ENCODE assay signal across 8 cellular contexts in genomic region chr6:35318200-35318844, GRCh38. TPM values are rescaled to one million over a fixed set of nuclear protein-coding genes. Genes with fewer than 3 reads are reported as not detected.
DNase-seq lines count a peak whose midpoint lies in the region; ATAC-seq and TF ChIP-seq lines count a peak whose summit lies in the region.

No MANE protein-coding gene starts in this region.

- H3K36me3 ChIP-seq in skeletal muscle satellite cell (ENCODE audit: insufficient read depth, low read length) = no peaks in the 10 kb centered on the region

- TF ChIP-seq CTCF in cardiac fibroblast (IDR thresholded peaks at IDR 0.05; ENCODE audit: low read depth, low read length) = peak; percentile 10

- peak overlapping the region; percentile 56 for H3K9ac ChIP-seq in skeletal muscle satellite cell (ENCODE audit: low read depth, low read length)

- peak overlapping the region; percentile 97 for H3K4me2 ChIP-seq in skeletal muscle satellite cell (ENCODE audit: low read length)

- no peak for ATAC-seq in GM21737 (IDR thresholded peaks at IDR 0.05; ENCODE audit: unreplicated experiment)

- H3K27me3 ChIP-seq in skeletal muscle satellite cell (ENCODE audit: control insufficient read depth, insufficient read depth, low read length) = peaks cover 31% of the 10 kb centered on the region

- in situ Hi-C loops in G401 (cut with HindIII; ENCODE audit: low sequenced_read_pairs) = no loop called here

- peaks cover 11% of the 10 kb centered on the region for H3K4me1 ChIP-seq in skeletal muscle satellite cell (ENCODE audit: control insufficient read depth, insufficient read depth, low read length)

- DNase-seq in G401 (ENCODE audit: low spot score) (peak; percentile 84), NCI-H2227 (lab: John Stamatoyannopoulos, UW; ENCODE audit: unreplicated experiment) (peak; percentile 93), cardiac fibroblast (ENCODE audit: low read depth in 2 of 2) (peak; percentile 74 to 79), iPS-NIHi7 (ENCODE audit: extremely low spot score) (peak; percentile 99), GM19238 (ENCODE audit: insufficient read length, low spot score) (no peak)
- no peak for DNase-seq in NK-92 treated with Interleukin-12 subunit alpha and Interleukin-12 subunit beta, amount 100 ng/mL, for 24 hours (lab: John Stamatoyannopoulos, UW)

- peak overlapping the region; percentile 47 to 55 for H3K4me3 ChIP-seq in cardiac fibroblast (replicated peaks in 1 of 2; ENCODE audit: low read depth in 2 of 2, low read length in 2 of 2)
- H3K4me3 ChIP-seq in skeletal muscle satellite cell (ENCODE audit: low read length) = peak overlapping the region; percentile 83

- H3K9me3 ChIP-seq in skeletal muscle satellite cell (replicated peaks; ENCODE audit: low read length) = no peaks in the 10 kb centered on the region

RNA-seq across cellular contexts. Expression of gene DEF6, which starts 20.7 kb away (rescaled TPM):
- 11.3 and 12.6 TPM in 2 replicates for total RNA-seq in G401 (2014; rRNA removed; shearing (Covaris generic))
- total RNA-seq in skeletal muscle satellite cell (2012; rRNA removed) = not detected in 2 replicates

RNA-seq across cellular contexts. Expression of gene PPARD, which starts 24.0 kb away (rescaled TPM):
- 2.8 and 4.2 TPM in 2 replicates for total RNA-seq in G401 (2014; rRNA removed; shearing (Covaris generic))
- 5.2 and 5.3 TPM in 2 replicates for total RNA-seq in skeletal muscle satellite cell (2012; rRNA removed)

RNA-seq across cellular contexts. Expression of gene ZNF76, which starts 58.8 kb away (rescaled TPM):
- 18.6 and 26.0 TPM in 2 replicates for total RNA-seq in G401 (2014; rRNA removed; shearing (Covaris generic))
- 16.2 and 18.3 TPM in 2 replicates for total RNA-seq in skeletal muscle satellite cell (2012; rRNA removed)

Comparison
In these comparisons a context has a peak if more than half of its experiments do, and no peak if none do; other contexts are left out.
1. DNase-seq: peak in G401 (single experiment), NCI-H2227 (single experiment), cardiac fibroblast (2 of 2) and iPS-NIHi7 (single experiment); none in GM19238 (single experiment) and NK-92 treated with Interleukin-12 subunit alpha and Interleukin-12 subunit beta, amount 100 ng/mL, for 24 hours (single experiment).